In the genomic region with DNA sequence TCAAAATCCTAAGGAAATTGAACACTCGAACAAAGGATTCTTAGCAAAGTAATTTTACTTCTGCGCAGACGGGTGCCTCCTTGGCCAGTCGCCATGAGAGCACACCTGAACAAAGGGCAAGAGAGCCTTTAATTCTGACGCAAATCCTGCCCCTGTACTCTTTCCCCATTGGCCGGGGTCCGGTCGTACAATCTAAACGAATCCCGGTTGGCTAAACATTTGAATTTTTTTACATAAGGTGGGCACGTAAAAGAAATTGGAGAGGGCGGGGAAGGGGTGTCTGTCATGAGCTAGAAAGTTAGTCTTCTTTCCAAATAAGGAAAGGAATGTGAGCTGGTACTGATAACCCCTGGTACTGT, we compare ENCODE assay signal across 2 cellular contexts.
TF ChIP-seq lines count a peak whose summit lies in the region.

No MANE protein-coding gene starts in this region.

TF ChIP-seq in HCT116, 20 proteins besides CTCF, POLR2A, EP300 and RAD21:
- TF ChIP-seq, protein P1, sequence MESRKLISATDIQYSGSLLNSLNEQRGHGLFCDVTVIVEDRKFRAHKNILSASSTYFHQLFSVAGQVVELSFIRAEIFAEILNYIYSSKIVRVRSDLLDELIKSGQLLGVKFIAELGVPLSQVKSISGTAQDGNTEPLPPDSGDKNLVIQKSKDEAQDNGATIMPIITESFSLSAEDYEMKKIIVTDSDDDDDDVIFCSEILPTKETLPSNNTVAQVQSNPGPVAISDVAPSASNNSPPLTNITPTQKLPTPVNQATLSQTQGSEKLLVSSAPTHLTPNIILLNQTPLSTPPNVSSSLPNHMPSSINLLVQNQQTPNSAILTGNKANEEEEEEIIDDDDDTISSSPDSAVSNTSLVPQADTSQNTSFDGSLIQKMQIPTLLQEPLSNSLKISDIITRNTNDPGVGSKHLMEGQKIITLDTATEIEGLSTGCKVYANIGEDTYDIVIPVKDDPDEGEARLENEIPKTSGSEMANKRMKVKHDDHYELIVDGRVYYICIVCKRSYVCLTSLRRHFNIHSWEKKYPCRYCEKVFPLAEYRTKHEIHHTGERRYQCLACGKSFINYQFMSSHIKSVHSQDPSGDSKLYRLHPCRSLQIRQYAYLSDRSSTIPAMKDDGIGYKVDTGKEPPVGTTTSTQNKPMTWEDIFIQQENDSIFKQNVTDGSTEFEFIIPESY (IDR thresholded peaks at IDR 0.05; ENCODE audit: extremely low read depth, insufficient replicate concordance, low read length): no peak
- TF ChIP-seq EGR1 (IDR thresholded peaks at IDR 0.05; ENCODE audit: low read depth): no peak
- TF ChIP-seq YY1 (IDR thresholded peaks at IDR 0.05; ENCODE audit: extremely low read depth, insufficient replicate concordance, low read depth, low read length): no peak
- no peak for TF ChIP-seq POLR2AphosphoS5 (IDR thresholded peaks at IDR 0.05; ENCODE audit: low read depth, low read length)
- no peak for TF ChIP-seq ZFX (IDR thresholded peaks at IDR 0.05)
- no peak for TF ChIP-seq SIN3A (IDR thresholded peaks at IDR 0.05; ENCODE audit: low read depth)
- TF ChIP-seq EZH2 (IDR thresholded peaks at IDR 0.05): no peak
- no peak for TF ChIP-seq FOSL1 (IDR thresholded peaks at IDR 0.05; ENCODE audit: low read depth)

TF ChIP-seq in H1, 55 proteins besides CTCF, POLR2A, EP300 and RAD21 (continues in another document):
- TF ChIP-seq NANOG (IDR thresholded peaks at IDR 0.05; ENCODE audit: insufficient read depth, low read depth, low read length, poor library complexity, severe bottlenecking) (no peak), BRCA1 (IDR thresholded peaks at IDR 0.05; ENCODE audit: low read depth, low read length) (no peak), HDAC6 (IDR thresholded peaks at IDR 0.05; ENCODE audit: low read depth, low read length) (no peak), SAP30 (IDR thresholded peaks at IDR 0.05; ENCODE audit: insufficient read depth, insufficient replicate concordance, low read length) (no peak), PHF8 (conservative IDR thresholded peaks at IDR 0.05; ENCODE audit: low read depth, low read length) (no peak), EGR1 (IDR thresholded peaks at IDR 0.05; ENCODE audit: borderline replicate concordance, low read depth, low read length) (no peak), JUN (IDR thresholded peaks at IDR 0.05; ENCODE audit: low read depth, low read length) (no peak), JUND (IDR thresholded peaks at IDR 0.05; ENCODE audit: low read length) (no peak), POLR2AphosphoS5 (IDR thresholded peaks at IDR 0.05; ENCODE audit: low read depth, low read length) (peak; percentile 74; the same call in 1 of the 2 replicates), RNF2 (IDR thresholded peaks at IDR 0.05; ENCODE audit: borderline replicate concordance, low read depth, low read length, missing control alignments, poor library complexity, severe bottlenecking) (no peak), BCL11A (IDR thresholded peaks at IDR 0.05; ENCODE audit: low read depth in 2 of 2, low read length in 2 of 2) (no peak), SIRT6 (IDR thresholded peaks at IDR 0.05; ENCODE audit: low read length) (no peak), SUZ12 (IDR thresholded peaks at IDR 0.05; ENCODE audit: low read length) (no peak), CHD1 (IDR thresholded peaks at IDR 0.05; ENCODE audit: low read depth, low read length) (peak; percentile 0; the same call in 1 of the 2 replicates), TEAD4 (IDR thresholded peaks at IDR 0.05; ENCODE audit: low read depth, low read length) (no peak), MAFK (IDR thresholded peaks at IDR 0.05; ENCODE audit: low read depth, low read length) (no peak), TAF1 (IDR thresholded peaks at IDR 0.05; ENCODE audit: low read depth, low read length) (peak; percentile 71), SRF (IDR thresholded peaks at IDR 0.05; ENCODE audit: low read depth, low read length) (peak; percentile 94), KDM4A (IDR thresholded peaks at IDR 0.05; ENCODE audit: low read depth, low read length, severe bottlenecking) (no peak), GTF2F1 (IDR thresholded peaks at IDR 0.05; ENCODE audit: borderline replicate concordance, low read depth, low read length) (peak; percentile 58; the same call in 1 of the 2 replicates), BACH1 (IDR thresholded peaks at IDR 0.05; ENCODE audit: low read length) (no peak), SP4 (IDR thresholded peaks at IDR 0.05; ENCODE audit: low read length) (no peak), CBX8 (IDR thresholded peaks at IDR 0.05; ENCODE audit: borderline replicate concordance, low read depth, low read length) (no peak), FOSL1 (IDR thresholded peaks at IDR 0.05; ENCODE audit: insufficient read depth, low read depth, low read length) (no peak), ZNF274 (IDR thresholded peaks at IDR 0.05; ENCODE audit: borderline replicate concordance, extremely low read depth, low read length) (no peak), TCF12 (IDR thresholded peaks at IDR 0.05; ENCODE audit: low read depth, low read length) (no peak), TBP (IDR thresholded peaks at IDR 0.05; ENCODE audit: low read depth, low read length) (peak; percentile 92), NRF1 (IDR thresholded peaks at IDR 0.05; ENCODE audit: low read depth, low read length) (no peak), RBBP5 (IDR thresholded peaks at IDR 0.05; ENCODE audit: borderline replicate concordance, low read depth, low read length) (no peak), ASH2L (IDR thresholded peaks at IDR 0.05; ENCODE audit: low read length) (no peak), RXRA (IDR thresholded peaks at IDR 0.05; ENCODE audit: insufficient read depth, low read depth, low read length) (no peak), EZH2 (IDR thresholded peaks at IDR 0.05; ENCODE audit: low read depth, low read length, severe bottlenecking) (no peak), TAF7 (optimal IDR thresholded peaks at IDR 0.05; ENCODE audit: borderline replicate concordance, low read depth, low read length) (no peak), SIN3A (conservative IDR thresholded peaks at IDR 0.05 in 1 of 2, IDR thresholded peaks at IDR 0.05 in 1 of 2; ENCODE audit: low read depth in 1 of 2, low read length in 2 of 2) (no peak), SIX5 (IDR thresholded peaks at IDR 0.05; ENCODE audit: low read depth, low read length) (no peak), CEBPB (IDR thresholded peaks at IDR 0.05; ENCODE audit: low read depth, low read length) (peak; percentile 80), CHD2 (IDR thresholded peaks at IDR 0.05; ENCODE audit: low read length) (no peak), KDM1A (IDR thresholded peaks at IDR 0.05; ENCODE audit: borderline replicate concordance, low read length) (no peak), HDAC2 (IDR thresholded peaks at IDR 0.05; ENCODE audit: borderline replicate concordance in 1 of 2, low read depth in 2 of 2, low read length in 2 of 2) (no peak), CREB1 (IDR thresholded peaks at IDR 0.05) (no peak), SP1 (IDR thresholded peaks at IDR 0.05; ENCODE audit: low read depth, low read length) (peak; percentile 40; the same call in 1 of the 2 replicates), GABPA (IDR thresholded peaks at IDR 0.05; ENCODE audit: borderline replicate concordance, insufficient read depth, low read length) (no peak), CBX5 (IDR thresholded peaks at IDR 0.05; ENCODE audit: low read depth, low read length) (no peak), YY1 (IDR thresholded peaks at IDR 0.05; ENCODE audit: low read depth, low read length) (peak; percentile 90), POU5F1 (IDR thresholded peaks at IDR 0.05; ENCODE audit: low read depth, low read length) (no peak), RFX5 (IDR thresholded peaks at IDR 0.05; ENCODE audit: borderline replicate concordance, low read depth, low read length) (no peak)
- TF ChIP-seq, protein P2, sequence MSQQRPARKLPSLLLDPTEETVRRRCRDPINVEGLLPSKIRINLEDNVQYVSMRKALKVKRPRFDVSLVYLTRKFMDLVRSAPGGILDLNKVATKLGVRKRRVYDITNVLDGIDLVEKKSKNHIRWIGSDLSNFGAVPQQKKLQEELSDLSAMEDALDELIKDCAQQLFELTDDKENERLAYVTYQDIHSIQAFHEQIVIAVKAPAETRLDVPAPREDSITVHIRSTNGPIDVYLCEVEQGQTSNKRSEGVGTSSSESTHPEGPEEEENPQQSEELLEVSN (IDR thresholded peaks at IDR 0.05): no peak
- TF ChIP-seq, protein P3, sequence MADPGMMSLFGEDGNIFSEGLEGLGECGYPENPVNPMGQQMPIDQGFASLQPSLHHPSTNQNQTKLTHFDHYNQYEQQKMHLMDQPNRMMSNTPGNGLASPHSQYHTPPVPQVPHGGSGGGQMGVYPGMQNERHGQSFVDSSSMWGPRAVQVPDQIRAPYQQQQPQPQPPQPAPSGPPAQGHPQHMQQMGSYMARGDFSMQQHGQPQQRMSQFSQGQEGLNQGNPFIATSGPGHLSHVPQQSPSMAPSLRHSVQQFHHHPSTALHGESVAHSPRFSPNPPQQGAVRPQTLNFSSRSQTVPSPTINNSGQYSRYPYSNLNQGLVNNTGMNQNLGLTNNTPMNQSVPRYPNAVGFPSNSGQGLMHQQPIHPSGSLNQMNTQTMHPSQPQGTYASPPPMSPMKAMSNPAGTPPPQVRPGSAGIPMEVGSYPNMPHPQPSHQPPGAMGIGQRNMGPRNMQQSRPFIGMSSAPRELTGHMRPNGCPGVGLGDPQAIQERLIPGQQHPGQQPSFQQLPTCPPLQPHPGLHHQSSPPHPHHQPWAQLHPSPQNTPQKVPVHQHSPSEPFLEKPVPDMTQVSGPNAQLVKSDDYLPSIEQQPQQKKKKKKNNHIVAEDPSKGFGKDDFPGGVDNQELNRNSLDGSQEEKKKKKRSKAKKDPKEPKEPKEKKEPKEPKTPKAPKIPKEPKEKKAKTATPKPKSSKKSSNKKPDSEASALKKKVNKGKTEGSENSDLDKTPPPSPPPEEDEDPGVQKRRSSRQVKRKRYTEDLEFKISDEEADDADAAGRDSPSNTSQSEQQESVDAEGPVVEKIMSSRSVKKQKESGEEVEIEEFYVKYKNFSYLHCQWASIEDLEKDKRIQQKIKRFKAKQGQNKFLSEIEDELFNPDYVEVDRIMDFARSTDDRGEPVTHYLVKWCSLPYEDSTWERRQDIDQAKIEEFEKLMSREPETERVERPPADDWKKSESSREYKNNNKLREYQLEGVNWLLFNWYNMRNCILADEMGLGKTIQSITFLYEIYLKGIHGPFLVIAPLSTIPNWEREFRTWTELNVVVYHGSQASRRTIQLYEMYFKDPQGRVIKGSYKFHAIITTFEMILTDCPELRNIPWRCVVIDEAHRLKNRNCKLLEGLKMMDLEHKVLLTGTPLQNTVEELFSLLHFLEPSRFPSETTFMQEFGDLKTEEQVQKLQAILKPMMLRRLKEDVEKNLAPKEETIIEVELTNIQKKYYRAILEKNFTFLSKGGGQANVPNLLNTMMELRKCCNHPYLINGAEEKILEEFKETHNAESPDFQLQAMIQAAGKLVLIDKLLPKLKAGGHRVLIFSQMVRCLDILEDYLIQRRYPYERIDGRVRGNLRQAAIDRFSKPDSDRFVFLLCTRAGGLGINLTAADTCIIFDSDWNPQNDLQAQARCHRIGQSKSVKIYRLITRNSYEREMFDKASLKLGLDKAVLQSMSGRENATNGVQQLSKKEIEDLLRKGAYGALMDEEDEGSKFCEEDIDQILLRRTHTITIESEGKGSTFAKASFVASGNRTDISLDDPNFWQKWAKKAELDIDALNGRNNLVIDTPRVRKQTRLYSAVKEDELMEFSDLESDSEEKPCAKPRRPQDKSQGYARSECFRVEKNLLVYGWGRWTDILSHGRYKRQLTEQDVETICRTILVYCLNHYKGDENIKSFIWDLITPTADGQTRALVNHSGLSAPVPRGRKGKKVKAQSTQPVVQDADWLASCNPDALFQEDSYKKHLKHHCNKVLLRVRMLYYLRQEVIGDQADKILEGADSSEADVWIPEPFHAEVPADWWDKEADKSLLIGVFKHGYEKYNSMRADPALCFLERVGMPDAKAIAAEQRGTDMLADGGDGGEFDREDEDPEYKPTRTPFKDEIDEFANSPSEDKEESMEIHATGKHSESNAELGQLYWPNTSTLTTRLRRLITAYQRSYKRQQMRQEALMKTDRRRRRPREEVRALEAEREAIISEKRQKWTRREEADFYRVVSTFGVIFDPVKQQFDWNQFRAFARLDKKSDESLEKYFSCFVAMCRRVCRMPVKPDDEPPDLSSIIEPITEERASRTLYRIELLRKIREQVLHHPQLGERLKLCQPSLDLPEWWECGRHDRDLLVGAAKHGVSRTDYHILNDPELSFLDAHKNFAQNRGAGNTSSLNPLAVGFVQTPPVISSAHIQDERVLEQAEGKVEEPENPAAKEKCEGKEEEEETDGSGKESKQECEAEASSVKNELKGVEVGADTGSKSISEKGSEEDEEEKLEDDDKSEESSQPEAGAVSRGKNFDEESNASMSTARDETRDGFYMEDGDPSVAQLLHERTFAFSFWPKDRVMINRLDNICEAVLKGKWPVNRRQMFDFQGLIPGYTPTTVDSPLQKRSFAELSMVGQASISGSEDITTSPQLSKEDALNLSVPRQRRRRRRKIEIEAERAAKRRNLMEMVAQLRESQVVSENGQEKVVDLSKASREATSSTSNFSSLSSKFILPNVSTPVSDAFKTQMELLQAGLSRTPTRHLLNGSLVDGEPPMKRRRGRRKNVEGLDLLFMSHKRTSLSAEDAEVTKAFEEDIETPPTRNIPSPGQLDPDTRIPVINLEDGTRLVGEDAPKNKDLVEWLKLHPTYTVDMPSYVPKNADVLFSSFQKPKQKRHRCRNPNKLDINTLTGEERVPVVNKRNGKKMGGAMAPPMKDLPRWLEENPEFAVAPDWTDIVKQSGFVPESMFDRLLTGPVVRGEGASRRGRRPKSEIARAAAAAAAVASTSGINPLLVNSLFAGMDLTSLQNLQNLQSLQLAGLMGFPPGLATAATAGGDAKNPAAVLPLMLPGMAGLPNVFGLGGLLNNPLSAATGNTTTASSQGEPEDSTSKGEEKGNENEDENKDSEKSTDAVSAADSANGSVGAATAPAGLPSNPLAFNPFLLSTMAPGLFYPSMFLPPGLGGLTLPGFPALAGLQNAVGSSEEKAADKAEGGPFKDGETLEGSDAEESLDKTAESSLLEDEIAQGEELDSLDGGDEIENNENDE (IDR thresholded peaks at IDR 0.05; ENCODE audit: insufficient replicate concordance, low read length): no peak
- TF ChIP-seq, protein P4, sequence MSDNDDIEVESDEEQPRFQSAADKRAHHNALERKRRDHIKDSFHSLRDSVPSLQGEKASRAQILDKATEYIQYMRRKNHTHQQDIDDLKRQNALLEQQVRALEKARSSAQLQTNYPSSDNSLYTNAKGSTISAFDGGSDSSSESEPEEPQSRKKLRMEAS (IDR thresholded peaks at IDR 0.05): peak; percentile 41; the same call in 1 of the 2 replicates
- TF ChIP-seq, protein P5, sequence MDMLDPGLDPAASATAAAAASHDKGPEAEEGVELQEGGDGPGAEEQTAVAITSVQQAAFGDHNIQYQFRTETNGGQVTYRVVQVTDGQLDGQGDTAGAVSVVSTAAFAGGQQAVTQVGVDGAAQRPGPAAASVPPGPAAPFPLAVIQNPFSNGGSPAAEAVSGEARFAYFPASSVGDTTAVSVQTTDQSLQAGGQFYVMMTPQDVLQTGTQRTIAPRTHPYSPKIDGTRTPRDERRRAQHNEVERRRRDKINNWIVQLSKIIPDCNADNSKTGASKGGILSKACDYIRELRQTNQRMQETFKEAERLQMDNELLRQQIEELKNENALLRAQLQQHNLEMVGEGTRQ (IDR thresholded peaks at IDR 0.05; ENCODE audit: low read length): no peak
- TF ChIP-seq, protein P6, sequence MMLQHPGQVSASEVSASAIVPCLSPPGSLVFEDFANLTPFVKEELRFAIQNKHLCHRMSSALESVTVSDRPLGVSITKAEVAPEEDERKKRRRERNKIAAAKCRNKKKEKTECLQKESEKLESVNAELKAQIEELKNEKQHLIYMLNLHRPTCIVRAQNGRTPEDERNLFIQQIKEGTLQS (IDR thresholded peaks at IDR 0.05; ENCODE audit: insufficient read depth, low read depth, low read length): no peak
